ENCODE assay signal across 1 cellular context in the genomic region with DNA sequence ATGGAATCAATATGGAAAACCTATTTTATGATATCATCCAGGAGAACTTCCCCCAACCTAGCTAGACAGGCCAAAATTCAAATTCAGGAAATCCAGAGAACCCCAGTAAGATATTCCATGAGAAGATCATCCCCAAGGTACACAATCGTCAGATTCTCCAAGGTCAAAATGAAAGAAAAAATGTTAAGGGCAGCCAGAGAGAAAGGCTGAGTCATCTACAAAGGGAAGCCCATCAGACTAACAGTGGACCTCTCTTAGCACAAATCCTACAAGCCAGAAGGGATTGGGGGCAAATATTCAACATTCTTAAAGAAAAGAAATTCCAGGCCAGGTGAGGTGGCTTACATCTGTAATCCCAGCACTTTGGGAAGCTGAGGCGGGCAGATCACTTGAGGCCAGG. TPM values are rescaled to one million over a fixed set of nuclear protein-coding genes. Genes with fewer than 3 reads are reported as not detected.
"Had no signal": no experiment of that assay in that cellular context is flagged by ENCODE, and none has a peak within 500 bp of the region (broad histone marks: within the 10 kb centered on the region; RNA-seq: fewer than 3 reads in every experiment).

No MANE protein-coding gene starts in this region.

RNA-seq across cellular contexts. Expression of a gene that starts 11.7 kb away (rescaled TPM):
- total RNA-seq: WTC11 had no signal
